In genomic region chr13:46663216-46663615, GRCh38 we compare ENCODE assay signal across 12 cellular contexts.
DNase-seq lines count a peak whose midpoint lies in the region; ATAC-seq and TF ChIP-seq lines count a peak whose summit lies in the region.
"Had no signal": no experiment of that assay in that cellular context is flagged by ENCODE, and none has a peak within 500 bp of the region (broad histone marks: within the 10 kb centered on the region; RNA-seq: fewer than 3 reads in every experiment).

No MANE protein-coding gene starts in this region.

- H3K9me3 ChIP-seq in HUES64 (ENCODE audit: insufficient read depth, low read depth, low read length): no peaks in the 10 kb centered on the region
- H3K9me3 ChIP-seq: body of pancreas had no signal

- DNase-seq in Calu3: no peak
- no peak for DNase-seq in endothelial cell (ENCODE audit: low spot score)
- no peak for DNase-seq in natural killer cell treated with Interleukin-12 subunit alpha and Interleukin-12 subunit beta and Interleukin-15 and Interleukin-18, amount 100 ng/mL, for 72 hours (ENCODE audit: low spot score)
- DNase-seq in activated gamma-delta T cell (lab: John Stamatoyannopoulos, UW): no peak
- no peak for DNase-seq in activated CD4-positive, alpha-beta memory T cell treated with anti-CD3 and anti-CD28 coated beads, Interleukin-2, amount 10 ng/mL, durations not matched to agents 7 days and 5 days
- no peak for DNase-seq in HUDEP-2 (lab: John Stamatoyannopoulos, UW; ENCODE audit: unreplicated experiment in 76 of 76)
- DNase-seq: body of pancreas, erythroblast, OCI-M1 had no signal

- no peak for ATAC-seq in natural killer cell treated with Interleukin-12 subunit alpha and Interleukin-12 subunit beta and Interleukin-15 and Interleukin-18, amount 100 ng/mL, for 72 hours
- ATAC-seq in HG03432 (IDR thresholded peaks at IDR 0.05; ENCODE audit: unreplicated experiment): no peak
- ATAC-seq: body of pancreas, sciatic nerve had no signal

- H3K27me3 Mint-ChIP-seq in Calu3 (ENCODE audit: unreplicated experiment): no peaks in the 10 kb centered on the region
- no peaks in the 10 kb centered on the region for H3K27me3 Mint-ChIP-seq in endothelial cell (ENCODE audit: unreplicated experiment)
- no peaks in the 10 kb centered on the region for H3K27me3 Mint-ChIP-seq in natural killer cell treated with Interleukin-12 subunit alpha and Interleukin-12 subunit beta and Interleukin-15 and Interleukin-18, amount 100 ng/mL, for 72 hours
- no peaks in the 10 kb centered on the region for H3K27me3 Mint-ChIP-seq in activated CD4-positive, alpha-beta memory T cell treated with anti-CD3 and anti-CD28 coated beads, Interleukin-2, amount 10 ng/mL, durations not matched to agents 7 days and 5 days

- H3K36me3 ChIP-seq in HUES64 (ENCODE audit: insufficient read depth, low read length): no peaks in the 10 kb centered on the region

- POLR2A ChIA-PET in activated CD4-positive, alpha-beta memory T cell treated with anti-CD3 and anti-CD28 coated beads, Interleukin-2, amount 10 ng/mL, durations not matched to agents 7 days and 5 days (lab: Charles Lee): no interaction called here

- H3K4me1 ChIP-seq in HUES64 (ENCODE audit: insufficient read depth, low read length): peaks cover 59% of the 10 kb centered on the region

- peak overlapping the region; percentile 48; the same call in 1 of the 2 replicates for H3K27ac ChIP-seq in HUES64 (ENCODE audit: low read depth, low read length)

- WGBS in HUES64: 32% methylated on average over 1 of the region's 1 CpG

- H3K27ac Mint-ChIP-seq in Calu3 (ENCODE audit: unreplicated experiment): peak overlapping the region; percentile 79
- peak overlapping the region; percentile 100 for H3K27ac Mint-ChIP-seq in endothelial cell (ENCODE audit: unreplicated experiment)
- H3K27ac Mint-ChIP-seq in natural killer cell treated with Interleukin-12 subunit alpha and Interleukin-12 subunit beta and Interleukin-15 and Interleukin-18, amount 100 ng/mL, for 72 hours: peak overlapping the region; percentile 26 to 38
- H3K27ac Mint-ChIP-seq in activated CD4-positive, alpha-beta memory T cell treated with anti-CD3 and anti-CD28 coated beads, Interleukin-2, amount 10 ng/mL, durations not matched to agents 7 days and 5 days: no peak overlapping the region

- TF ChIP-seq CTCF in Calu3 (IDR thresholded peaks at IDR 0.05; ENCODE audit: unreplicated experiment): no peak
- no peak for TF ChIP-seq CTCF in endothelial cell (IDR thresholded peaks at IDR 0.05; ENCODE audit: unreplicated experiment)

- no peaks in the 10 kb centered on the region for H3K36me3 Mint-ChIP-seq in Calu3 (ENCODE audit: insufficient read depth, unreplicated experiment)
- H3K36me3 Mint-ChIP-seq in endothelial cell (ENCODE audit: low read depth, unreplicated experiment): peaks cover 10% of the 10 kb centered on the region
- H3K36me3 Mint-ChIP-seq in natural killer cell treated with Interleukin-12 subunit alpha and Interleukin-12 subunit beta and Interleukin-15 and Interleukin-18, amount 100 ng/mL, for 72 hours: no peaks in the 10 kb centered on the region
- H3K36me3 Mint-ChIP-seq in activated CD4-positive, alpha-beta memory T cell treated with anti-CD3 and anti-CD28 coated beads, Interleukin-2, amount 10 ng/mL, durations not matched to agents 7 days and 5 days (ENCODE audit: low read depth): peaks cover 5% of the 10 kb centered on the region

- no TSS peak for BruUV-seq in Calu3 (replicated peaks; lab: Mats Ljungman, UMichigan)

- H3K9me3 Mint-ChIP-seq in Calu3 (ENCODE audit: low read depth, unreplicated experiment) (no peaks in the 10 kb centered on the region), endothelial cell (ENCODE audit: unreplicated experiment) (no peaks in the 10 kb centered on the region)
- no peaks in the 10 kb centered on the region for H3K9me3 Mint-ChIP-seq in natural killer cell treated with Interleukin-12 subunit alpha and Interleukin-12 subunit beta and Interleukin-15 and Interleukin-18, amount 100 ng/mL, for 72 hours
- no peaks in the 10 kb centered on the region for H3K9me3 Mint-ChIP-seq in activated CD4-positive, alpha-beta memory T cell treated with anti-CD3 and anti-CD28 coated beads, Interleukin-2, amount 10 ng/mL, durations not matched to agents 7 days and 5 days

- CTCF ChIA-PET in Calu3 (lab: Charles Lee): no interaction called here
- CTCF ChIA-PET in activated CD4-positive, alpha-beta memory T cell treated with anti-CD3 and anti-CD28 coated beads, Interleukin-2, amount 10 ng/mL, durations not matched to agents 7 days and 5 days (lab: Charles Lee): no interaction called here

- H3K4me1 Mint-ChIP-seq in Calu3 (ENCODE audit: low read depth, unreplicated experiment) (peaks cover 64% of the 10 kb centered on the region), endothelial cell (ENCODE audit: unreplicated experiment) (peaks cover 78% of the 10 kb centered on the region)
- H3K4me1 Mint-ChIP-seq in natural killer cell treated with Interleukin-12 subunit alpha and Interleukin-12 subunit beta and Interleukin-15 and Interleukin-18, amount 100 ng/mL, for 72 hours (ENCODE audit: low read depth in 2 of 2): peaks cover 39 to 58% of the 10 kb centered on the region in 2 donors
- peaks cover 29% of the 10 kb centered on the region for H3K4me1 Mint-ChIP-seq in activated CD4-positive, alpha-beta memory T cell treated with anti-CD3 and anti-CD28 coated beads, Interleukin-2, amount 10 ng/mL, durations not matched to agents 7 days and 5 days

- H3K9ac ChIP-seq in HUES64 (ENCODE audit: low read depth, low read length): 0 out of 2 replicates have a peak overlapping the region, but pooled peaks have one; percentile 8

- H3K4me3 Mint-ChIP-seq in Calu3 (ENCODE audit: low read depth, unreplicated experiment) (peak overlapping the region; percentile 4), endothelial cell (ENCODE audit: unreplicated experiment) (peak overlapping the region; percentile 87)
- H3K4me3 Mint-ChIP-seq in natural killer cell treated with Interleukin-12 subunit alpha and Interleukin-12 subunit beta and Interleukin-15 and Interleukin-18, amount 100 ng/mL, for 72 hours: no peak overlapping the region
- H3K4me3 Mint-ChIP-seq in activated CD4-positive, alpha-beta memory T cell treated with anti-CD3 and anti-CD28 coated beads, Interleukin-2, amount 10 ng/mL, durations not matched to agents 7 days and 5 days: no peak overlapping the region

- no peaks in the 10 kb centered on the region for H3K27me3 ChIP-seq in HUES64 (ENCODE audit: insufficient read depth, low read length)
- H3K27me3 ChIP-seq: body of pancreas had no signal

- intact Hi-C loops in Calu3 (cut with micrococcal nuclease; ENCODE audit: unreplicated experiment): loop anchor here (5.0 kb wide), 1 partner anchor 56 kb away; no protein-coding TSS in a partner anchor

- H3K4me3 ChIP-seq in HUES64 (ENCODE audit: low read length): no peak overlapping the region
- H3K4me3 ChIP-seq: body of pancreas had no signal

Comparison
In these comparisons a context has a peak if more than half of its experiments do, and no peak if none do; other contexts are left out.
1. H3K4me3 Mint-ChIP-seq: peak in Calu3 (single experiment) and endothelial cell (single experiment); none in natural killer cell treated with Interleukin-12 subunit alpha and Interleukin-12 subunit beta and Interleukin-15 and Interleukin-18, amount 100 ng/mL, for 72 hours (single experiment) and activated CD4-positive, alpha-beta memory T cell treated with anti-CD3 and anti-CD28 coated beads, Interleukin-2, amount 10 ng/mL, durations not matched to agents 7 days and 5 days (single experiment).